In genomic region chr3:134788283-134788682, GRCh38 we compare ENCODE assay signal across 1 cellular context. TPM values are rescaled to one million over a fixed set of nuclear protein-coding genes. Genes with fewer than 3 reads are reported as not detected.
"Had no signal": no experiment of that assay in that cellular context is flagged by ENCODE, and none has a peak within 500 bp of the region (broad histone marks: within the 10 kb centered on the region; RNA-seq: fewer than 3 reads in every experiment).

No MANE protein-coding gene starts in this region.

RNA-seq across cellular contexts. Expression of gene EPHB1, which starts 6.8 kb away (rescaled TPM):
- total RNA-seq: G401 had no signal
